In the genomic region with DNA sequence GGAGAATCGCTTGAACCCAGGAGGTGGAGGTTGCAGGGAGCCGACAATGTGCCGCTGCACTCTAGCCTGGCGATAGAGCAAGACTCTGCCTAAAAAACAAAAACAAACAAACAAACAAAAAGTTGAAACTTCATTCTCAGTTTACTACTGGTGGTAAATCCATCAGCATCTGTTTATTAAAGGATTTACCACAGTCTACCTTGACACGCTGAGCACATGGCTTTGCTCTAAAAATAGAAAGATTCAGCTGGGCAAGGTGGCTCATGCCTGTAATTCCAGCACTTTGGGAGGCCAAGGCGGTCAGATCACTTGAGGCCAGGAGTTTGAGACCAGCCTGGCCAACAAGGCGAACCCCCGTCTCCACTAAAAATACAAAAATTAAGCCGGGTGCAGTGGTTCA, we compare ENCODE assay signal across 19 cellular contexts.
DNase-seq lines count a peak whose midpoint lies in the region; ATAC-seq, FAIRE-seq and TF ChIP-seq lines count a peak whose summit lies in the region.
"Had no signal": no experiment of that assay in that cellular context is flagged by ENCODE, and none has a peak within 500 bp of the region (broad histone marks: within the 10 kb centered on the region; RNA-seq: fewer than 3 reads in every experiment).

No MANE protein-coding gene starts in this region.

- H3K4me1 ChIP-seq in PC-9 (replicated peaks; ENCODE audit: insufficient read depth), result peaks cover 77% of the 10 kb centered on the region
- H3K4me1 ChIP-seq in smooth muscle cell (ENCODE audit: low read depth), result peaks cover 21% of the 10 kb centered on the region
- H3K4me1 ChIP-seq in small intestine (ENCODE audit: control insufficient read depth in 2 of 2, insufficient read depth in 1 of 2, low read depth in 1 of 2, low read length in 1 of 2), result peaks cover 4 to 9% of the 10 kb centered on the region in 2 donors

- H3K36me3 ChIP-seq in PC-9 (ENCODE audit: low read depth), result no peaks in the 10 kb centered on the region
- H3K36me3 ChIP-seq in smooth muscle cell (ENCODE audit: low read depth), result no peaks in the 10 kb centered on the region
- H3K36me3 ChIP-seq in small intestine (ENCODE audit: control insufficient read depth in 2 of 2, insufficient read depth in 2 of 2, low read length in 2 of 2), result no peaks in the 10 kb centered on the region
- H3K36me3 ChIP-seq: Peyer's patch had no signal

- no peak overlapping the region for H2AFZ ChIP-seq in PC-9
- no peak overlapping the region for H2AFZ ChIP-seq in smooth muscle cell (ENCODE audit: low read depth)

- H4K20me1 ChIP-seq in PC-9 (ENCODE audit: insufficient read depth) (no peaks in the 10 kb centered on the region), smooth muscle cell (ENCODE audit: low read depth) (no peaks in the 10 kb centered on the region)

- intact Hi-C loops in PC-9 (cut with micrococcal nuclease; ENCODE audit: unreplicated experiment), result loop anchor here (5.0 kb wide), 2 partner anchors 369 to 389 kb away; a partner anchor contains a TSS

- no peak overlapping the region for H3K9ac ChIP-seq in smooth muscle cell (ENCODE audit: low read depth)

- H3K9me3 ChIP-seq in PC-9 (ENCODE audit: insufficient read depth, low read depth), result no peaks in the 10 kb centered on the region
- no peaks in the 10 kb centered on the region for H3K9me3 ChIP-seq in smooth muscle cell (replicated peaks; ENCODE audit: low read depth)
- H3K9me3 ChIP-seq in small intestine (ENCODE audit: control insufficient read depth, low read depth), result no peaks in the 10 kb centered on the region
- H3K9me3 ChIP-seq: Peyer's patch had no signal

- peak; percentile 94 for FAIRE-seq in G401.6 (lab: Jason Lieb, UNC)
- no peak for FAIRE-seq in small intestine (lab: Jason Lieb, UNC)
- FAIRE-seq: GM19239 had no signal

- TF ChIP-seq CTCF in PC-9 (conservative IDR thresholded peaks at IDR 0.05) (no peak), smooth muscle cell (IDR thresholded peaks at IDR 0.05; ENCODE audit: borderline replicate concordance, insufficient read depth, poor library complexity, severe bottlenecking) (no peak)

- no TSS peak for BruUV-seq in PC-9 (replicated peaks; lab: Mats Ljungman, UMichigan)

- H3K4me2 ChIP-seq in PC-9, result peak overlapping the region; percentile 58; the same call in 1 of the 2 replicates
- no peak overlapping the region for H3K4me2 ChIP-seq in smooth muscle cell

- H3K27ac ChIP-seq in PC-9 (peak overlapping the region; percentile 99), smooth muscle cell (ENCODE audit: low read depth) (peak overlapping the region; percentile 97), small intestine (ENCODE audit: low read depth in 1 of 2, low read length in 1 of 2) (no peak overlapping the region)

- no peaks in the 10 kb centered on the region for H3K9me2 ChIP-seq in PC-9 (ENCODE audit: insufficient read depth)

- H3K27me3 ChIP-seq in PC-9 (ENCODE audit: insufficient read depth, low read depth) (no peaks in the 10 kb centered on the region), smooth muscle cell (ENCODE audit: low read depth) (no peaks in the 10 kb centered on the region), small intestine (ENCODE audit: control insufficient read depth in 2 of 2, insufficient read depth in 2 of 2, low read length in 2 of 2) (no peaks in the 10 kb centered on the region)
- H3K27me3 ChIP-seq: Peyer's patch had no signal

- no peak for ATAC-seq in HG03442 (IDR thresholded peaks at IDR 0.05; ENCODE audit: unreplicated experiment)

- WGBS in smooth muscle cell (ENCODE audit: low lambda C conversion rate), result 77% methylated on average over 9 of the region's 9 CpGs
- WGBS in small intestine, 3 donors, result 84 to 85% (median 84%) methylated on average over 9 of the region's 9 CpGs

- H3K79me2 ChIP-seq in PC-9 (ENCODE audit: low read depth), result peaks cover 28% of the 10 kb centered on the region
- H3K79me2 ChIP-seq in smooth muscle cell (ENCODE audit: low read depth), result no peaks in the 10 kb centered on the region

- peaks cover 70% of the 10 kb centered on the region for H3F3A ChIP-seq in PC-9 (ENCODE audit: insufficient read depth, low read depth)
- peaks cover 19% of the 10 kb centered on the region for H3F3A ChIP-seq in smooth muscle cell (ENCODE audit: low read depth)

- H3K4me3 ChIP-seq in PC-9 (no peak overlapping the region), smooth muscle cell (no peak overlapping the region), small intestine (ENCODE audit: low read depth in 1 of 2, low read length in 2 of 2) (no peak overlapping the region)
- H3K4me3 ChIP-seq: Peyer's patch had no signal

- no peak for DNase-seq in PC-9
- peak; percentile 91 for DNase-seq in cerebellar cortex (ENCODE audit: low spot score)
- DNase-seq in smooth muscle cell (lab: John Stamatoyannopoulos, UW; ENCODE audit: unreplicated experiment), result no peak
- DNase-seq in small intestine, result no peak
- no peak for DNase-seq in NCI-H446 treated with DMSO at 0.1 percent for 48 hours (lab: John Stamatoyannopoulos, UW)
- DNase-seq: C1 segment of cervical spinal cord, DMS153, H7, KG1, NCI-H1048, NCI-H1436 treated with DMSO at 0.1 percent for 48 hours, NCI-H2029 treated with DMSO at 0.1 percent for 48 hours, NCI-H510A, NCI-H774, Peyer's patch, SHP77 treated with DMSO at 0.1 percent for 48 hours had no signal

- CTCF ChIA-PET in PC-9 (lab: Charles Lee), result no interaction called here

- POLR2A ChIA-PET in PC-9 (lab: Charles Lee; ENCODE audit: unreplicated experiment), result interaction anchor here (1.7 to 2.0 kb wide), 2 partner anchors 27 to 48 kb away, joined by 9 to 15 read pairs; no protein-coding TSS in a partner anchor

Comparison
In these comparisons a context has a peak if more than half of its experiments do, and no peak if none do; other contexts are left out.
1. H3K27ac ChIP-seq: peak in PC-9 (single experiment) and smooth muscle cell (single experiment); none in small intestine (0 of 2).